In the genomic region with DNA sequence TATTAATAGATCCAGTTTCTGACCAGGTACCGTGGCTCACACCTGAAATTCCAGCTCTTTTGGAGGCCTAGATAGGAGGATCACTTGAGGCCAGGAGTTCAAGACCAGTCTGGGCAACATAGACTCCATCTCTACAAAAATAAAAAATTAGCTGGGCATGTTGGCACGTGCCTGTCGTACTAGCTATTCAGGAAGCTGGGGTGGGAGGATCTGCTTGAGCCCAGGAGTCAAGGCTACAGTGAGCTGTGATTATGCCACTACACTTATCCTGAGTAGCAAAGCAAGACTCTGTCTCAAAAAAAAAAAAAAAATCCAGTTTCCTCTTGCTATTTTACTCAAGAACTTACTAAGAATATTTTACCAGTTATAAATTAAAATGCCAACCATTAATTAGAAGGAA, we compare ENCODE assay signal across 3 cellular contexts.
TF ChIP-seq lines count a peak whose summit lies in the region.

No MANE protein-coding gene starts in this region.

TF ChIP-seq in IMR-90, 13 proteins besides CTCF, POLR2A, EP300 and RAD21:
- no peak for TF ChIP-seq MAFK (IDR thresholded peaks at IDR 0.05; ENCODE audit: low read depth, low read length)
- TF ChIP-seq SMC3 (IDR thresholded peaks at IDR 0.05; ENCODE audit: low read depth, low read length) = no peak
- TF ChIP-seq CEBPB (IDR thresholded peaks at IDR 0.05; ENCODE audit: low read depth, low read length) = no peak
- no peak for TF ChIP-seq RFX5 (IDR thresholded peaks at IDR 0.05; ENCODE audit: low read depth, low read length)
- TF ChIP-seq RCOR1 (IDR thresholded peaks at IDR 0.05; ENCODE audit: insufficient replicate concordance, low read length) = no peak
- no peak for TF ChIP-seq ELK1 (IDR thresholded peaks at IDR 0.05; ENCODE audit: borderline replicate concordance, low read depth, low read length)
- TF ChIP-seq MAZ (IDR thresholded peaks at IDR 0.05; ENCODE audit: borderline replicate concordance, low read depth, low read length) = no peak
- TF ChIP-seq BHLHE40 (IDR thresholded peaks at IDR 0.05; ENCODE audit: low read depth, low read length) = no peak
- TF ChIP-seq MXI1 (IDR thresholded peaks at IDR 0.05; ENCODE audit: borderline replicate concordance, low read depth, low read length) = no peak
- no peak for TF ChIP-seq FOS (IDR thresholded peaks at IDR 0.05; ENCODE audit: low read depth, low read length)
- TF ChIP-seq NFE2L2 (IDR thresholded peaks at IDR 0.05; ENCODE audit: low read depth, low read length) = no peak
- no peak for TF ChIP-seq USF2 (IDR thresholded peaks at IDR 0.05; ENCODE audit: low read depth, low read length)
- no peak for TF ChIP-seq CHD1 (IDR thresholded peaks at IDR 0.05; ENCODE audit: low read depth, low read length)

TF ChIP-seq in WTC11, 78 proteins besides CTCF, POLR2A, EP300 and RAD21:
- TF ChIP-seq RORB (CRISPR knock-in tag; IDR thresholded peaks at IDR 0.05) = no peak
- no peak for TF ChIP-seq CDX4 (CRISPR knock-in tag; IDR thresholded peaks at IDR 0.05; ENCODE audit: borderline replicate concordance)
- no peak for TF ChIP-seq PRRX2 (CRISPR knock-in tag; IDR thresholded peaks at IDR 0.05)
- TF ChIP-seq ZNF416 (CRISPR knock-in tag; IDR thresholded peaks at IDR 0.05) = no peak
- TF ChIP-seq, protein P1, sequence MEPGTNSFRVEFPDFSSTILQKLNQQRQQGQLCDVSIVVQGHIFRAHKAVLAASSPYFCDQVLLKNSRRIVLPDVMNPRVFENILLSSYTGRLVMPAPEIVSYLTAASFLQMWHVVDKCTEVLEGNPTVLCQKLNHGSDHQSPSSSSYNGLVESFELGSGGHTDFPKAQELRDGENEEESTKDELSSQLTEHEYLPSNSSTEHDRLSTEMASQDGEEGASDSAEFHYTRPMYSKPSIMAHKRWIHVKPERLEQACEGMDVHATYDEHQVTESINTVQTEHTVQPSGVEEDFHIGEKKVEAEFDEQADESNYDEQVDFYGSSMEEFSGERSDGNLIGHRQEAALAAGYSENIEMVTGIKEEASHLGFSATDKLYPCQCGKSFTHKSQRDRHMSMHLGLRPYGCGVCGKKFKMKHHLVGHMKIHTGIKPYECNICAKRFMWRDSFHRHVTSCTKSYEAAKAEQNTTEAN (CRISPR knock-in tag; IDR thresholded peaks at IDR 0.05) = no peak
- TF ChIP-seq ZNF423 (CRISPR knock-in tag; IDR thresholded peaks at IDR 0.05) = no peak
- TF ChIP-seq JUN (CRISPR knock-in tag; IDR thresholded peaks at IDR 0.05) = no peak
- no peak for TF ChIP-seq GABPB1 (CRISPR knock-in tag; IDR thresholded peaks at IDR 0.05)
- no peak for TF ChIP-seq SMAD4 (CRISPR knock-in tag; IDR thresholded peaks at IDR 0.05)
- TF ChIP-seq EMX1 (CRISPR knock-in tag; IDR thresholded peaks at IDR 0.05) = no peak

TF ChIP-seq in HepG2, 621 proteins besides CTCF, POLR2A, EP300 and RAD21:
- no peak for TF ChIP-seq ZNF484 (CRISPR knock-in tag; IDR thresholded peaks at IDR 0.05; ENCODE audit: borderline replicate concordance, low read depth)
- TF ChIP-seq CHD4 (IDR thresholded peaks at IDR 0.05; ENCODE audit: borderline replicate concordance, low read length) = no peak
- no peak for TF ChIP-seq ZNF737 (CRISPR knock-in tag; IDR thresholded peaks at IDR 0.05; ENCODE audit: borderline replicate concordance)
- no peak for TF ChIP-seq HCFC1 (IDR thresholded peaks at IDR 0.05; ENCODE audit: low read depth, low read length)
- TF ChIP-seq ZNF790 (CRISPR knock-in tag; IDR thresholded peaks at IDR 0.05; ENCODE audit: borderline replicate concordance) = no peak
